ENCODE assay signal across 14 cellular contexts in the genomic region with DNA sequence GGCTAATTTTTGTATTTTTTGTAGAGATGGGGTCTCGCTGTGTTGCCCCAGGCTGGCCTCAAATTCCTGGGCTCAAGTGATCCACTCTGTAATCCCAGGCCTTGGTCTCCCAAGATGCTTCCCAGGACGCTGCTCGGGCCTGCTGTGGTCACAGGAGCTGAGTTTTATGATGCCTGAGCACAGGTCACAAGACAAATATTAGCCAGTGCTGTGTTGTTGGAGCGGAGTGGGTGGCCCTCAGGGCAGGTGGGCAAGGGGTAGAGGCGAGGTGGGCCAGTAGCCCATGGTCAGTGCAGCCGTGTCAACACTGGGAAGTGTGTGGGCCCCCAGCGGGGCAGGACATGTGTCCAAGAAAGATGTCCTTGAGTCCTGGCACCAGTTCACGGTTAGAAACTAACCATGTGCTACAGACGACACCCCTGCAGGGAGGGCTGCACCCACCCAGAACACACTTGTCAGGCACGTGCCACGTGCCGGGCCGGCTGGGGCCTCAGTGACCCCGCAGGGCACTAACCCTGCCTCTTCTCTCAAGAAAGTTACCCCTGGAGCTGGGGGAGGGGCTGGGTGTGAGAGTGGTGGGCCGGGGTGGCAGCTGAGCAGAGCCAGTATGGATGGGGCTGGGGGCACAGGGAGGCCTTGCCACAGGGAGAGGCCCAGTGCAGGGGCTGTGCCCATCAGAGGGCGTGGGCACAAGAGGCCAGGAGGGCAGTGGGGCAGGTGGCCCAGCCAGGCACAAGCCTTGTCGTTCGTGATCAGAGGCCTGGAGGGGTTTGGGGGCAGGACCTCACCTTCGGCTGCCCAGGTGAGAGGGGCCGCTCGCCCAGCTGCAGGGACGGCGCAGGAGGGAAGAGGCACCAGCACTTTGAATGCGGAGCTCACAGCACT.
DNase-seq lines count a peak whose midpoint lies in the region; ATAC-seq and TF ChIP-seq lines count a peak whose summit lies in the region.
"Had no signal": no experiment of that assay in that cellular context is flagged by ENCODE, and none has a peak within 500 bp of the region (broad histone marks: within the 10 kb centered on the region; RNA-seq: fewer than 3 reads in every experiment).

No MANE protein-coding gene starts in this region.

- no peak overlapping the region for H3K27ac ChIP-seq in CD4-positive, CD25-positive, alpha-beta regulatory T cell (ENCODE audit: insufficient read depth, low read length, poor library complexity, severe bottlenecking)
- H3K27ac ChIP-seq in left lung, result no peak overlapping the region
- H3K27ac ChIP-seq in upper lobe of left lung, result no peak overlapping the region
- no peak overlapping the region for H3K27ac ChIP-seq in esophagus muscularis mucosa (replicated peaks in 1 of 4)
- H3K27ac ChIP-seq: testis had no signal

- no peak for DNase-seq in activated CD4-positive, alpha-beta T cell treated with anti-CD3 and anti-CD28 coated beads, Interleukin-2, amount 10 ng/mL, durations not matched to agents 24 days and 14 days
- DNase-seq in activated CD4-positive, alpha-beta T cell treated with anti-CD3 and anti-CD28 coated beads, Interleukin-2, amount 50 U/mL, for 48 hours, result no peak
- no peak for DNase-seq in CD4-positive, CD25-positive, alpha-beta regulatory T cell
- DNase-seq in activated T-helper 1 cell treated with anti-CD3 and anti-CD28 coated beads, Interleukin-12 subunit alpha, Interleukin-12 subunit beta, Interleukin-2, Interleukin-4 antibody, amounts not matched to agents 30 ng/mL and 10 ng/mL and 1 ng/mL, durations not matched to agents 14 hours and 24 hours and 36 hours (ENCODE audit: low spot score), result no peak
- peak; percentile 21 to 66 for DNase-seq in left lung
- DNase-seq in HT-29 (ENCODE audit: low spot score), result no peak
- DNase-seq in upper lobe of left lung, result no peak
- DNase-seq in esophagus muscularis mucosa (ENCODE audit: extremely low spot score), result no peak
- DNase-seq: KG1; NCI-H2227 treated with DMSO at 0.1 percent for 48 hours; stimulated activated CD4-positive, alpha-beta T cell treated with anti-CD3 and anti-CD28 coated beads, Interleukin-15, amount 100 ng/mL, for 24 hours; testis had no signal

- H3K27ac Mint-ChIP-seq in activated CD4-positive, alpha-beta T cell treated with anti-CD3 and anti-CD28 coated beads, Interleukin-2, amount 10 ng/mL, durations not matched to agents 24 days and 14 days, result peak overlapping the region; percentile 89
- H3K27ac Mint-ChIP-seq in CD4-positive, CD25-positive, alpha-beta regulatory T cell, result peak overlapping the region; percentile 81 to 91 (median 89)
- peak overlapping the region; percentile 77 for H3K27ac Mint-ChIP-seq in activated T-helper 1 cell treated with anti-CD3 and anti-CD28 coated beads, Interleukin-12 subunit alpha, Interleukin-12 subunit beta, Interleukin-2, Interleukin-4 antibody, amounts not matched to agents 30 ng/mL and 10 ng/mL and 1 ng/mL, durations not matched to agents 14 hours and 24 hours and 36 hours
- H3K27ac Mint-ChIP-seq: progenitor cell of endocrine pancreas had no signal

- intact Hi-C loops in activated CD4-positive, alpha-beta T cell treated with anti-CD3 and anti-CD28 coated beads, Interleukin-2, amount 10 ng/mL, durations not matched to agents 24 days and 14 days (cut with micrococcal nuclease), result no loop called here
- intact Hi-C loops in activated T-helper 1 cell treated with anti-CD3 and anti-CD28 coated beads, Interleukin-12 subunit alpha, Interleukin-12 subunit beta, Interleukin-2, Interleukin-4 antibody, amounts not matched to agents 30 ng/mL and 10 ng/mL and 1 ng/mL, durations not matched to agents 14 hours and 24 hours and 36 hours (cut with micrococcal nuclease), result no loop called here
- intact Hi-C loops in left lung (cut with DNase I), result no loop called here
- intact Hi-C loops in esophagus muscularis mucosa (cut with DNase I), result no loop called here

- H3K4me3 Mint-ChIP-seq in activated CD4-positive, alpha-beta T cell treated with anti-CD3 and anti-CD28 coated beads, Interleukin-2, amount 10 ng/mL, durations not matched to agents 24 days and 14 days, result peak overlapping the region; percentile 77
- H3K4me3 Mint-ChIP-seq in CD4-positive, CD25-positive, alpha-beta regulatory T cell, result peak overlapping the region in 1 of 4 donors; percentile 87
- peak overlapping the region; percentile 63 for H3K4me3 Mint-ChIP-seq in activated T-helper 1 cell treated with anti-CD3 and anti-CD28 coated beads, Interleukin-12 subunit alpha, Interleukin-12 subunit beta, Interleukin-2, Interleukin-4 antibody, amounts not matched to agents 30 ng/mL and 10 ng/mL and 1 ng/mL, durations not matched to agents 14 hours and 24 hours and 36 hours

- no peak overlapping the region for H3K4me3 ChIP-seq in CD4-positive, CD25-positive, alpha-beta regulatory T cell (ENCODE audit: low read depth, low read length)
- no peak overlapping the region for H3K4me3 ChIP-seq in left lung
- H3K4me3 ChIP-seq in upper lobe of left lung, result no peak overlapping the region
- no peak overlapping the region for H3K4me3 ChIP-seq in esophagus muscularis mucosa
- H3K4me3 ChIP-seq: heart left ventricle, testis had no signal

- TF ChIP-seq CTCF in left lung (IDR thresholded peaks at IDR 0.05) (no peak), upper lobe of left lung (IDR thresholded peaks at IDR 0.05) (no peak), esophagus muscularis mucosa (IDR thresholded peaks at IDR 0.05) (no peak)

- peaks cover 5% of the 10 kb centered on the region for H3K36me3 ChIP-seq in CD4-positive, CD25-positive, alpha-beta regulatory T cell (ENCODE audit: control insufficient read depth, insufficient read depth, low read length)
- H3K36me3 ChIP-seq in left lung (peaks cover 0 to 73% of the 10 kb centered on the region in 2 donors), upper lobe of left lung (peaks cover 0 to 62% (median 39%) of the 10 kb centered on the region in 4 donors), esophagus muscularis mucosa (peaks cover 18 to 77% (median 51%) of the 10 kb centered on the region in 4 donors)

- peaks cover 70% of the 10 kb centered on the region for H3K36me3 Mint-ChIP-seq in activated CD4-positive, alpha-beta T cell treated with anti-CD3 and anti-CD28 coated beads, Interleukin-2, amount 10 ng/mL, durations not matched to agents 24 days and 14 days (ENCODE audit: low read depth)
- peaks cover 15% of the 10 kb centered on the region for H3K36me3 Mint-ChIP-seq in CD4-positive, CD25-positive, alpha-beta regulatory T cell
- H3K36me3 Mint-ChIP-seq in activated T-helper 1 cell treated with anti-CD3 and anti-CD28 coated beads, Interleukin-12 subunit alpha, Interleukin-12 subunit beta, Interleukin-2, Interleukin-4 antibody, amounts not matched to agents 30 ng/mL and 10 ng/mL and 1 ng/mL, durations not matched to agents 14 hours and 24 hours and 36 hours (ENCODE audit: low read depth), result peaks cover 39% of the 10 kb centered on the region

- TF ChIP-seq EP300 in upper lobe of left lung (IDR thresholded peaks at IDR 0.05) (no peak), esophagus muscularis mucosa (IDR thresholded peaks at IDR 0.05) (no peak)

- H3K4me1 ChIP-seq in CD4-positive, CD25-positive, alpha-beta regulatory T cell (ENCODE audit: control insufficient read depth, insufficient read depth, low read length, poor library complexity, severe bottlenecking), result peaks cover 34% of the 10 kb centered on the region
- H3K4me1 ChIP-seq in left lung, result peaks cover 14 to 23% of the 10 kb centered on the region in 2 donors
- peaks cover 0 to 5% (median 0%) of the 10 kb centered on the region in 4 donors for H3K4me1 ChIP-seq in upper lobe of left lung
- H3K4me1 ChIP-seq in esophagus muscularis mucosa, result peaks cover 0 to 31% (median 27%) of the 10 kb centered on the region in 4 donors
- H3K4me1 ChIP-seq: testis had no signal

- H3K9me3 Mint-ChIP-seq in activated CD4-positive, alpha-beta T cell treated with anti-CD3 and anti-CD28 coated beads, Interleukin-2, amount 10 ng/mL, durations not matched to agents 24 days and 14 days, result no peaks in the 10 kb centered on the region
- no peaks in the 10 kb centered on the region for H3K9me3 Mint-ChIP-seq in CD4-positive, CD25-positive, alpha-beta regulatory T cell
- H3K9me3 Mint-ChIP-seq in activated T-helper 1 cell treated with anti-CD3 and anti-CD28 coated beads, Interleukin-12 subunit alpha, Interleukin-12 subunit beta, Interleukin-2, Interleukin-4 antibody, amounts not matched to agents 30 ng/mL and 10 ng/mL and 1 ng/mL, durations not matched to agents 14 hours and 24 hours and 36 hours, result no peaks in the 10 kb centered on the region

- H3K4me1 Mint-ChIP-seq in activated CD4-positive, alpha-beta T cell treated with anti-CD3 and anti-CD28 coated beads, Interleukin-2, amount 10 ng/mL, durations not matched to agents 24 days and 14 days, result peaks cover 45% of the 10 kb centered on the region
- peaks cover 9 to 43% (median 20%) of the 10 kb centered on the region in 4 donors for H3K4me1 Mint-ChIP-seq in CD4-positive, CD25-positive, alpha-beta regulatory T cell
- peaks cover 44% of the 10 kb centered on the region for H3K4me1 Mint-ChIP-seq in activated T-helper 1 cell treated with anti-CD3 and anti-CD28 coated beads, Interleukin-12 subunit alpha, Interleukin-12 subunit beta, Interleukin-2, Interleukin-4 antibody, amounts not matched to agents 30 ng/mL and 10 ng/mL and 1 ng/mL, durations not matched to agents 14 hours and 24 hours and 36 hours (ENCODE audit: low read depth)

- H3K9me3 ChIP-seq in CD4-positive, CD25-positive, alpha-beta regulatory T cell (ENCODE audit: control insufficient read depth in 2 of 2, low read length in 2 of 2), result no peaks in the 10 kb centered on the region
- H3K9me3 ChIP-seq in left lung, result no peaks in the 10 kb centered on the region
- no peaks in the 10 kb centered on the region for H3K9me3 ChIP-seq in upper lobe of left lung
- H3K9me3 ChIP-seq in esophagus muscularis mucosa, result no peaks in the 10 kb centered on the region
- H3K9me3 ChIP-seq: heart left ventricle, testis had no signal

- no peaks in the 10 kb centered on the region for H3K27me3 ChIP-seq in CD4-positive, CD25-positive, alpha-beta regulatory T cell (ENCODE audit: control insufficient read depth, insufficient read depth, low read length)
- H3K27me3 ChIP-seq in left lung, result no peaks in the 10 kb centered on the region
- H3K27me3 ChIP-seq in upper lobe of left lung, result no peaks in the 10 kb centered on the region
- no peaks in the 10 kb centered on the region for H3K27me3 ChIP-seq in esophagus muscularis mucosa
- H3K27me3 ChIP-seq: heart left ventricle, testis had no signal

- WGBS in upper lobe of left lung, 2 donors, result 94% methylated on average over 15 to 24 of the region's 24 CpGs
- WGBS in esophagus muscularis mucosa, result 95% methylated on average over 11 of the region's 24 CpGs

- TF ChIP-seq POLR2A in upper lobe of left lung (IDR thresholded peaks at IDR 0.05) (no peak), esophagus muscularis mucosa (IDR thresholded peaks at IDR 0.05; ENCODE audit: low read depth) (no peak)

- no peak for ATAC-seq in CD4-positive, CD25-positive, alpha-beta regulatory T cell (ENCODE audit: low read depth in 2 of 2)
- ATAC-seq in left lung, result no peak
- no peak for ATAC-seq in upper lobe of left lung (ENCODE audit: low FRiP score in 2 of 2)
- ATAC-seq: heart left ventricle had no signal

- H3K27me3 Mint-ChIP-seq in activated CD4-positive, alpha-beta T cell treated with anti-CD3 and anti-CD28 coated beads, Interleukin-2, amount 10 ng/mL, durations not matched to agents 24 days and 14 days, result no peaks in the 10 kb centered on the region
- H3K27me3 Mint-ChIP-seq in CD4-positive, CD25-positive, alpha-beta regulatory T cell, result no peaks in the 10 kb centered on the region
- H3K27me3 Mint-ChIP-seq in activated T-helper 1 cell treated with anti-CD3 and anti-CD28 coated beads, Interleukin-12 subunit alpha, Interleukin-12 subunit beta, Interleukin-2, Interleukin-4 antibody, amounts not matched to agents 30 ng/mL and 10 ng/mL and 1 ng/mL, durations not matched to agents 14 hours and 24 hours and 36 hours (ENCODE audit: insufficient read depth), result no peaks in the 10 kb centered on the region
- H3K27me3 Mint-ChIP-seq: progenitor cell of endocrine pancreas had no signal

Comparison
In these comparisons a context has a peak if more than half of its experiments do, and no peak if none do; other contexts are left out.
1. DNase-seq: peak in left lung (2 of 2); none in activated CD4-positive, alpha-beta T cell treated with anti-CD3 and anti-CD28 coated beads, Interleukin-2, amount 10 ng/mL, durations not matched to agents 24 days and 14 days (single experiment), activated CD4-positive, alpha-beta T cell treated with anti-CD3 and anti-CD28 coated beads, Interleukin-2, amount 50 U/mL, for 48 hours (0 of 2), CD4-positive, CD25-positive, alpha-beta regulatory T cell (0 of 3), activated T-helper 1 cell treated with anti-CD3 and anti-CD28 coated beads, Interleukin-12 subunit alpha, Interleukin-12 subunit beta, Interleukin-2, Interleukin-4 antibody, amounts not matched to agents 30 ng/mL and 10 ng/mL and 1 ng/mL, durations not matched to agents 14 hours and 24 hours and 36 hours (single experiment), HT-29 (single experiment), upper lobe of left lung (0 of 2) and esophagus muscularis mucosa (single experiment).
2. Peak in every context shown above with its lines, with median percentiles within 50 percentile points of each other: H3K27ac Mint-ChIP-seq.